36 cellular contexts compared by ENCODE assay signal in genomic region chr11:94557391-94557790, GRCh38. TPM values are rescaled to one million over a fixed set of nuclear protein-coding genes. Genes with fewer than 3 reads are reported as not detected.
DNase-seq lines count a peak whose midpoint lies in the region; ATAC-seq and TF ChIP-seq lines count a peak whose summit lies in the region.
"Had no signal": no experiment of that assay in that cellular context is flagged by ENCODE, and none has a peak within 500 bp of the region (broad histone marks: within the 10 kb centered on the region; RNA-seq: fewer than 3 reads in every experiment).

No MANE protein-coding gene starts in this region.

- no peak overlapping the region for H3K4me3 Mint-ChIP-seq in T-helper 17 cell
- H3K4me3 Mint-ChIP-seq: activated CD4-positive, alpha-beta T cell treated with anti-CD3 and anti-CD28 coated beads, Interleukin-2, amount 10 ng/mL, durations not matched to agents 24 days and 14 days; activated naive CD8-positive, alpha-beta T cell; dendritic cell treated with granulocyte-macrophage colony-stimulating factor and Interleukin-4, amounts not matched to agents 40 ng/mL and 50 ng/mL, for 4 days; H9; IgD-negative memory B cell; natural killer cell treated with Interleukin-12 subunit alpha and Interleukin-12 subunit beta and Interleukin-15 and Interleukin-18, amount 100 ng/mL, for 72 hours; stimulated activated memory B cell treated with anti-CD40 and anti-IgM and Interleukin-4, amounts not matched to agents 10 μg/mL and 1 μg/mL and 100 μg/mL, for 72 hours; type B pancreatic cell; WTC11 had no signal

- H3K27ac Mint-ChIP-seq in T-helper 17 cell = no peak overlapping the region
- H3K27ac Mint-ChIP-seq: activated CD4-positive, alpha-beta T cell treated with anti-CD3 and anti-CD28 coated beads, Interleukin-2, amount 10 ng/mL, durations not matched to agents 24 days and 14 days; activated naive CD8-positive, alpha-beta T cell; H9; natural killer cell treated with Interleukin-12 subunit alpha and Interleukin-12 subunit beta and Interleukin-15 and Interleukin-18, amount 100 ng/mL, for 72 hours; stimulated activated memory B cell treated with anti-CD40 and anti-IgM and Interleukin-4, amounts not matched to agents 10 μg/mL and 1 μg/mL and 100 μg/mL, for 72 hours; type B pancreatic cell; WTC11 had no signal

- H3K4me1 ChIP-seq in adipocyte (ENCODE audit: control insufficient read depth, insufficient read depth, low read length) = peaks cover 22% of the 10 kb centered on the region
- peaks cover 35% of the 10 kb centered on the region for H3K4me1 ChIP-seq in skeletal muscle satellite cell (ENCODE audit: control insufficient read depth, insufficient read depth, low read length)

- peak; percentile 40 for DNase-seq in ELR (ENCODE audit: low read depth)
- peak; percentile 43 for DNase-seq in adipocyte (ENCODE audit: low read depth)
- peak; percentile 24 for DNase-seq in fibroblast of mammary gland (ENCODE audit: low read depth)
- no peak for DNase-seq in GDM1 (lab: John Stamatoyannopoulos, UW)
- DNase-seq in activated CD8-positive, alpha-beta memory T cell treated with anti-CD3 and anti-CD28 coated beads, Interleukin-2, amount 50 U/mL, for 48 hours = no peak
- no peak for DNase-seq in T-helper 17 cell
- DNase-seq: activated CD4-positive, alpha-beta T cell treated with anti-CD3 and anti-CD28 coated beads, Interleukin-2, amount 10 ng/mL, durations not matched to agents 24 days and 14 days; activated effector memory CD4-positive, alpha-beta T cell treated with anti-CD3 and anti-CD28 coated beads, Interleukin-2, amount 50 U/mL, for 16 hours; activated T-cell treated with anti-CD3 and anti-CD28 coated beads, Interleukin-2, amount 50 U/mL, for 1 hour; caudate nucleus; DMS79 treated with DMSO at 0.1 percent for 48 hours; erythroblast; foreskin melanocyte; H9; heart right ventricle; left colon; mammary epithelial cell; NCI-H146; NCI-H446; NCI-H774; SIG-M5; substantia nigra had no signal

- peaks cover 5% of the 10 kb centered on the region for H3K4me1 Mint-ChIP-seq in T-helper 17 cell
- H3K4me1 Mint-ChIP-seq: activated CD4-positive, alpha-beta T cell treated with anti-CD3 and anti-CD28 coated beads, Interleukin-2, amount 10 ng/mL, durations not matched to agents 24 days and 14 days; H9; stimulated activated memory B cell treated with anti-CD40 and anti-IgM and Interleukin-4, amounts not matched to agents 10 μg/mL and 1 μg/mL and 100 μg/mL, for 72 hours had no signal

- H3K9ac ChIP-seq in adipocyte (ENCODE audit: low read length) (no peak overlapping the region), skeletal muscle satellite cell (ENCODE audit: low read depth, low read length) (peak overlapping the region; percentile 49)

- H3K27me3 ChIP-seq in adipocyte (replicated peaks; ENCODE audit: control insufficient read depth, insufficient read depth, low read length) (no peaks in the 10 kb centered on the region), skeletal muscle satellite cell (ENCODE audit: control insufficient read depth, insufficient read depth, low read length) (no peaks in the 10 kb centered on the region)
- H3K27me3 ChIP-seq: ascending aorta, heart right ventricle had no signal

- no peak overlapping the region for H3K4me3 ChIP-seq in adipocyte (ENCODE audit: low read length)
- no peak overlapping the region for H3K4me3 ChIP-seq in fibroblast of mammary gland (ENCODE audit: control insufficient read depth, low read depth, low read length)
- peak overlapping the region; percentile 0 for H3K4me3 ChIP-seq in skeletal muscle satellite cell (ENCODE audit: low read length)
- H3K4me3 ChIP-seq: ascending aorta, heart right ventricle had no signal

- no peaks in the 10 kb centered on the region for H3K27me3 Mint-ChIP-seq in T-helper 17 cell
- H3K27me3 Mint-ChIP-seq: activated CD4-positive, alpha-beta T cell treated with anti-CD3 and anti-CD28 coated beads, Interleukin-2, amount 10 ng/mL, durations not matched to agents 24 days and 14 days; activated naive CD8-positive, alpha-beta T cell; dendritic cell treated with granulocyte-macrophage colony-stimulating factor and Interleukin-4, amounts not matched to agents 40 ng/mL and 50 ng/mL, for 4 days; IgD-negative memory B cell; natural killer cell treated with Interleukin-12 subunit alpha and Interleukin-12 subunit beta and Interleukin-15 and Interleukin-18, amount 100 ng/mL, for 72 hours; stimulated activated memory B cell treated with anti-CD40 and anti-IgM and Interleukin-4, amounts not matched to agents 10 μg/mL and 1 μg/mL and 100 μg/mL, for 72 hours; type B pancreatic cell had no signal

- TF ChIP-seq CTCF in fibroblast of mammary gland (conservative IDR thresholded peaks at IDR 0.05; ENCODE audit: control insufficient read depth, insufficient read depth, low read depth, low read length) = no peak

- H3K9me3 ChIP-seq in adipocyte (ENCODE audit: control insufficient read depth, low read length) = no peaks in the 10 kb centered on the region
- no peaks in the 10 kb centered on the region for H3K9me3 ChIP-seq in skeletal muscle satellite cell (replicated peaks; ENCODE audit: low read length)
- H3K9me3 ChIP-seq in T-helper 17 cell (ENCODE audit: control insufficient read depth, low read length, poor library complexity, severe bottlenecking) = no peaks in the 10 kb centered on the region
- H3K9me3 ChIP-seq: ascending aorta, heart right ventricle had no signal

- ATAC-seq in HG02678 (IDR thresholded peaks at IDR 0.05; ENCODE audit: unreplicated experiment) (no peak), T-helper 17 cell (no peak)
- ATAC-seq: heart right ventricle; left colon; natural killer cell treated with Interleukin-12 subunit alpha and Interleukin-12 subunit beta and Interleukin-15 and Interleukin-18, amount 100 ng/mL, for 72 hours; stimulated activated memory B cell treated with anti-CD40 and anti-IgM and Interleukin-4, amounts not matched to agents 10 μg/mL and 1 μg/mL and 100 μg/mL, for 72 hours; WTC11 had no signal

- H3K36me3 ChIP-seq in adipocyte (ENCODE audit: control insufficient read depth, insufficient read depth, low read length, severe bottlenecking) (no peaks in the 10 kb centered on the region), skeletal muscle satellite cell (ENCODE audit: insufficient read depth, low read length) (no peaks in the 10 kb centered on the region)
- H3K36me3 ChIP-seq: ascending aorta, heart right ventricle had no signal

- H3K36me3 Mint-ChIP-seq in T-helper 17 cell (ENCODE audit: low read depth) = no peaks in the 10 kb centered on the region
- H3K36me3 Mint-ChIP-seq: activated naive CD8-positive, alpha-beta T cell; natural killer cell treated with Interleukin-12 subunit alpha and Interleukin-12 subunit beta and Interleukin-15 and Interleukin-18, amount 100 ng/mL, for 72 hours; stimulated activated memory B cell treated with anti-CD40 and anti-IgM and Interleukin-4, amounts not matched to agents 10 μg/mL and 1 μg/mL and 100 μg/mL, for 72 hours; type B pancreatic cell; WTC11 had no signal

- peak overlapping the region; percentile 59 for H3K4me2 ChIP-seq in skeletal muscle satellite cell (ENCODE audit: low read length)

RNA-seq across cellular contexts. Expression of gene PIWIL4, which starts 9.8 kb away (rescaled TPM):
- 0.51 and 1.1 TPM in 2 replicates for total RNA-seq in skeletal muscle satellite cell (2012; rRNA removed)
- 1 to 10 TPM; 1.3 to 1.6 TPM for total RNA-seq in T-helper 17 cell
- total RNA-seq: H9 had no signal

RNA-seq across cellular contexts. Expression of gene FUT4, which starts 13.7 kb away (rescaled TPM):
- total RNA-seq in skeletal muscle satellite cell (2012; rRNA removed) = 2.8 and 4.4 TPM in 2 replicates
- total RNA-seq in T-helper 17 cell = 1 to 10 TPM; 3.6 to 5.2 TPM

RNA-seq across cellular contexts. Expression of gene C11orf97, which starts 45.1 kb away (rescaled TPM):
- not detected in 2 replicates for total RNA-seq in skeletal muscle satellite cell (2012; rRNA removed)
- total RNA-seq in T-helper 17 cell = not detected
- total RNA-seq: activated CD4-positive, alpha-beta T cell treated with anti-CD3 and anti-CD28 coated beads, Interleukin-2, amount 10 ng/mL, durations not matched to agents 24 days and 14 days; activated CD8-positive, alpha-beta memory T cell treated with anti-CD3 and anti-CD28 coated beads for 36 hours; ascending aorta; H9; heart right ventricle; left colon; mammary epithelial cell; mucosa of gallbladder; natural killer cell treated with Interleukin-12 subunit alpha and Interleukin-12 subunit beta and Interleukin-15 and Interleukin-18, amount 100 ng/mL, for 72 hours; osteocyte; skeletal muscle tissue; WTC11 had no signal

Comparison
In these comparisons a context has a peak if more than half of its experiments do, and no peak if none do; other contexts are left out.
1. DNase-seq: peak in ELR (single experiment), adipocyte (single experiment) and fibroblast of mammary gland (single experiment); none in GDM1 (single experiment), activated CD8-positive, alpha-beta memory T cell treated with anti-CD3 and anti-CD28 coated beads, Interleukin-2, amount 50 U/mL, for 48 hours (single experiment) and T-helper 17 cell (0 of 3).